In the genomic region with DNA sequence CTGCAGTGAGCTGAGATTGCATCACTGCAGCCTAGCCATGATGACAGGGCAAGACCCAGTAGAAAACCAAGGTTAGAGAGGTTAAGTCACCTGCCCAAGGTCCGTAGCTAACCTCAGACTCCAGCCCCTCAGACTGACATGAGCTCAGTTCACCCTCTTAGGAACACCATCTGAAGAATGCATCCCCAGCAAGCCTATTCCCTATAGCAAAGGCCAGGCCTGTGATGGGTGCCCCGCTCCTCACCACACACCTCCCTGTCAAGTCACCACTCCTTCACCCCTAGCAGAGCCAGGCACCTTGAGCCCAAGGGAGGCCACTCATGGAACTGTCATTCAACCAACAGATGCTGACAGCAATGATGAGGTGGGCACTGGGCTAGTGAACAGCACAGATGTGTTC, we compare ENCODE assay signal across 5 cellular contexts. TPM values are rescaled to one million over a fixed set of nuclear protein-coding genes. Genes with fewer than 3 reads are reported as not detected.
"Had no signal": no experiment of that assay in that cellular context is flagged by ENCODE, and none has a peak within 500 bp of the region (broad histone marks: within the 10 kb centered on the region; RNA-seq: fewer than 3 reads in every experiment).

No MANE protein-coding gene starts in this region.

RNA-seq across cellular contexts. Expression of gene RIMBP3C, which starts 24.2 kb away (rescaled TPM):
- total RNA-seq: esophagus muscularis mucosa, esophagus squamous epithelium, glomerular endothelial cell had no signal
- polyA plus RNA-seq: heart left ventricle, heart right ventricle had no signal
